Comparison of ENCODE assay signal across 26 cellular contexts in the genomic region with DNA sequence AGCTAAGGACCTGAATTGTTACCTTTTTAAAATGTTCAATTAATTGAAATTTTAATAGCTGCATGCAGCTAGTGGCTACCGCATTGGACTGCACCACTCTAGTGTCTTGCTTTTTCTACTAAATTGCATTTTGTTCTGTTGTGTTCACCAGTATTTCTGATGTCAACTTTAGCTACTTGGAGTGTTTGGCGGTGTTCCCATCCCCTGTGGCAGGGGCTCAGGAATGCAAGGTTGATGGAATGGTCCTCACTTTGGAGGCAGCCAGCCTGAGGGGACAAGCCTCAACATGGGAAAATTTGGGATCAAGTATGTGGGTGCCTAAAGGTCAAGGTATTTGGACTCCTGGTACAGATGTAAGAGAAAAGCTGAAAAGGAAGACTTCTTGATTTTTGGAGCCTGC.
"Had no signal": no experiment of that assay in that cellular context is flagged by ENCODE, and none has a peak within 500 bp of the region (broad histone marks: within the 10 kb centered on the region; RNA-seq: fewer than 3 reads in every experiment).

No MANE protein-coding gene starts in this region.

- H3K4me3 ChIP-seq: dorsolateral prefrontal cortex, gastrocnemius medialis, heart left ventricle, hepatocyte, lung, ovary, psoas muscle, sigmoid colon, testis, tibial nerve, upper lobe of left lung had no signal

- H3K4me3 Mint-ChIP-seq: memory B cell; natural killer cell; stimulated activated memory B cell treated with anti-CD40 and anti-IgM and Interleukin-4, amounts not matched to agents 10 μg/mL and 1 μg/mL and 100 μg/mL, for 72 hours had no signal

- H2AFZ ChIP-seq: hepatocyte had no signal

- H3K27me3 ChIP-seq: dorsolateral prefrontal cortex, gastrocnemius medialis, hepatocyte, ovary, sigmoid colon, testis, tibial nerve, upper lobe of left lung had no signal

- H3K9me3 Mint-ChIP-seq: natural killer cell; stimulated activated memory B cell treated with anti-CD40 and anti-IgM and Interleukin-4, amounts not matched to agents 10 μg/mL and 1 μg/mL and 100 μg/mL, for 72 hours had no signal

- H3K36me3 ChIP-seq: gastrocnemius medialis, heart left ventricle, ovary, sigmoid colon, tibial nerve, upper lobe of left lung had no signal

- H3K4me1 ChIP-seq: gastrocnemius medialis, heart left ventricle, psoas muscle, testis, tibial nerve, upper lobe of left lung had no signal

- FAIRE-seq: kidney, urothelium cell line had no signal

- H3K4me1 Mint-ChIP-seq: memory B cell; natural killer cell; stimulated activated memory B cell treated with anti-CD40 and anti-IgM and Interleukin-4, amounts not matched to agents 10 μg/mL and 1 μg/mL and 100 μg/mL, for 72 hours had no signal

- H3K36me3 Mint-ChIP-seq: memory B cell; natural killer cell; stimulated activated memory B cell treated with anti-CD40 and anti-IgM and Interleukin-4, amounts not matched to agents 10 μg/mL and 1 μg/mL and 100 μg/mL, for 72 hours had no signal

- H3K79me2 ChIP-seq: hepatocyte had no signal

- H3K9me3 ChIP-seq: gastrocnemius medialis, ovary, psoas muscle, sigmoid colon, testis, tibial nerve, upper lobe of left lung had no signal

- DNase-seq: dorsolateral prefrontal cortex; effector CD4-positive, alpha-beta T cell; foreskin fibroblast; gastrocnemius medialis; heart left ventricle; kidney; natural killer cell; occipital lobe; ovary; posterior cingulate gyrus; psoas muscle; right cardiac atrium; sigmoid colon; stimulated activated CD4-positive, alpha-beta T cell treated with anti-CD3 and anti-CD28 coated beads, Interleukin-2, amount 100 ng/mL, for 24 hours; stimulated activated CD4-positive, alpha-beta T cell treated with anti-CD3 and anti-CD28 coated beads, Interleukin-4, amount 100 ng/mL, for 4 hours; stimulated activated naive CD8-positive, alpha-beta T cell treated with anti-CD3 and anti-CD28 coated beads, Interleukin-15, Interleukin-2, amounts not matched to agents 100 U/mL and 50 U/mL, for 24 hours; substantia nigra; testis; upper lobe of left lung had no signal

- H3K27ac Mint-ChIP-seq: memory B cell; natural killer cell; stimulated activated memory B cell treated with anti-CD40 and anti-IgM and Interleukin-4, amounts not matched to agents 10 μg/mL and 1 μg/mL and 100 μg/mL, for 72 hours had no signal

- H3K27ac ChIP-seq: dorsolateral prefrontal cortex, gastrocnemius medialis, heart left ventricle, hepatocyte, ovary, psoas muscle, sigmoid colon, testis, tibial nerve, upper lobe of left lung had no signal

- H3K4me2 ChIP-seq: hepatocyte had no signal

- ATAC-seq: gastrocnemius medialis; heart left ventricle; left lobe of liver; natural killer cell; psoas muscle; right cardiac atrium; stimulated activated memory B cell treated with anti-CD40 and anti-IgM and Interleukin-4, amounts not matched to agents 10 μg/mL and 1 μg/mL and 100 μg/mL, for 72 hours; stimulated activated naive CD8-positive, alpha-beta T cell treated with anti-CD3 and anti-CD28 coated beads, Interleukin-15, Interleukin-2, amounts not matched to agents 100 U/mL and 50 U/mL, for 24 hours had no signal
